20 cellular contexts compared by ENCODE assay signal in the genomic region with DNA sequence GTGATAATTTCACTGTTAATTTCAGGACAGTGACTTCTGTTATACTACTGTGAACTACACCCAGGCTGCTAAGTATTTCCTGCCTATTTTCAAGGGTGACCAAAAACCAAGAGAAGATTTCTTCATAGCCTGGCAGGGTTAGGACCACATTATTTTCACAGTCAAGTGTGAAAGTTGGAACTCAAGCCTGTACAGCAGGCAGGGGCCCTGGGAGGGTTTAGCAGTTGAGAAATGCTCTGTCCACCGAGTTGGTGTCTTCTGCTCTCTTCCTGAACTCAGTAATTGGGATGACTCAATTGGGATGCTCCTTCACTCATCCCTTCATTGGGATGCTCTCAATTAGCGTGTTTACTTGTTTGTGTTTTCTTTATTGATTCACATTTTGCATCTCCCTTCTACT.
"Had no signal": no experiment of that assay in that cellular context is flagged by ENCODE, and none has a peak within 500 bp of the region (broad histone marks: within the 10 kb centered on the region; RNA-seq: fewer than 3 reads in every experiment).

No MANE protein-coding gene starts in this region.

- ATAC-seq: SK-N-SH treated with all-trans-retinoic acid at 6 μM for 48 hours had no signal

- H3K36me3 ChIP-seq: SJCRH30 had no signal

- H3K9me3 ChIP-seq: SJCRH30 had no signal

- H3K4me3 ChIP-seq: SJCRH30 had no signal

- H3K27ac ChIP-seq: SJCRH30 had no signal

- H3K27me3 ChIP-seq: SJCRH30 had no signal

- DNase-seq: KBM-7; MV-4-11; NCI-H1048; NCI-H1105; NCI-H1417; NCI-H1436 treated with DMSO at 0.1 percent for 48 hours; NCI-H1694; NCI-H187 treated with DMSO at 0.1 percent for 48 hours; NCI-H2029 treated with DMSO at 0.1 percent for 48 hours; NCI-H2171 treated with DMSO at 0.1 percent for 48 hours; NCI-H345; NCI-H446 treated with DMSO at 0.1 percent for 48 hours; NCI-H524; NCI-H526 treated with DMSO at 0.1 percent for 48 hours; NCI-H748 treated with DMSO at 0.1 percent for 48 hours; NK-92 treated with Interleukin-12 subunit alpha and Interleukin-12 subunit beta, amount 100 ng/mL, for 24 hours; RPMI8226; SHP77; SJCRH30 had no signal
